ENCODE assay signal across 24 cellular contexts in the genomic region with DNA sequence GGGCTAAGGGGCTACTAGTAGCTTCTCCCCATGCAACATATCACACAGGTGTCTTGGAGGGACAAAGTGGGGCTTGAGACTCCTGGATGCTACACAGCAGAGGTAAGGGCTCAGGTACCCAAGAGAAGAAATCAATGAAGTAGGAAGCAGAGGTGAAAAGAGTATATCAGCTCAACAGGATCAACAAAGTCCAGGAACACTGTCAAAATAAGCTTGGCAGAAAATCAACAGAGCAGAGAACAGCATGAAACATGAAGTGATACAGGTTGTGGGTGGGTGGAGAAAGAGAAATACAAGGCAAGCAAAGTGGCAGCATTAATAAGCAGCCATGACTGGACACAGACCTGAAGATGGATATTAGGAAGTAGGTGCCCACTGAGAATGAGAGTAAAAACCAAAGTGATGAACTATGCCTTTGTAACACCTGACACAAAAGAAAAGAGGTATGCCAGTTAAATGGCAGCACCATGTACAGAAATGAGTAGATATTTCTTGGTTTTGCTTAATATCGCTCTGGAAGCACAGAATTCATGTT.
DNase-seq lines count a peak whose midpoint lies in the region; ATAC-seq, FAIRE-seq and TF ChIP-seq lines count a peak whose summit lies in the region.
"Had no signal": no experiment of that assay in that cellular context is flagged by ENCODE, and none has a peak within 500 bp of the region (broad histone marks: within the 10 kb centered on the region; RNA-seq: fewer than 3 reads in every experiment).

No MANE protein-coding gene starts in this region.

- H3K4me3 ChIP-seq in bronchial epithelial cell (ENCODE audit: low read depth, low read length) = no peak overlapping the region
- no peak overlapping the region for H3K4me3 ChIP-seq in thyroid gland (replicated peaks in 1 of 3)
- H3K4me3 ChIP-seq: A549; BLaER1 treated with 17β-estradiol and CSF1 and Interleukin-3, amounts not matched to agents 10 nM and 100 nM; GM12878 had no signal

- intact Hi-C loops in activated CD4-positive, alpha-beta T cell treated with anti-CD3 and anti-CD28 coated beads for 36 hours (cut with DNase I, micrococcal nuclease) = no loop called here
- intact Hi-C loops in thyroid gland (cut with DNase I) = no loop called here

- TF ChIP-seq POLR2A in thyroid gland (IDR thresholded peaks at IDR 0.05) = no peak

- no peak for ATAC-seq in activated CD4-positive, alpha-beta T cell treated with anti-CD3 and anti-CD28 coated beads for 36 hours
- ATAC-seq in left lobe of liver = peak; percentile 80
- peak; percentile 69 for ATAC-seq in stimulated activated memory B cell treated with anti-CD40 and anti-IgM and Interleukin-4, amounts not matched to agents 10 μg/mL and 1 μg/mL and 100 μg/mL, for 72 hours
- no peak for ATAC-seq in GM19395 (IDR thresholded peaks at IDR 0.05; ENCODE audit: unreplicated experiment)
- ATAC-seq: A549; CD8-positive, alpha-beta T cell; GM12878 had no signal

- TF ChIP-seq CTCF in bronchial epithelial cell (IDR thresholded peaks at IDR 0.05; ENCODE audit: insufficient read depth, low read length, severe bottlenecking) (no peak), thyroid gland (IDR thresholded peaks at IDR 0.05) (no peak)

- CTCF ChIA-PET in activated CD4-positive, alpha-beta T cell treated with anti-CD3 and anti-CD28 coated beads for 36 hours (lab: Charles Lee) = interaction anchor here (0.8 kb wide), 1 partner anchor 1502 kb away, joined by 5 read pairs; no protein-coding TSS in a partner anchor

- no peaks in the 10 kb centered on the region for H3K36me3 ChIP-seq in bronchial epithelial cell (ENCODE audit: control insufficient read depth, insufficient read depth, low read length)
- H3K36me3 ChIP-seq in thyroid gland = no peaks in the 10 kb centered on the region
- H3K36me3 ChIP-seq: BLaER1 treated with 17β-estradiol and CSF1 and Interleukin-3, amounts not matched to agents 10 nM and 100 nM had no signal

- H3K27ac ChIP-seq in thyroid gland = no peak overlapping the region
- H3K27ac ChIP-seq: 22Rv1; A549; BLaER1 treated with 17β-estradiol and CSF1 and Interleukin-3, amounts not matched to agents 10 nM and 100 nM; C4-2B had no signal

- H3K27me3 Mint-ChIP-seq in activated CD4-positive, alpha-beta T cell treated with anti-CD3 and anti-CD28 coated beads for 36 hours = no peaks in the 10 kb centered on the region
- no peaks in the 10 kb centered on the region for H3K27me3 Mint-ChIP-seq in stimulated activated memory B cell treated with anti-CD40 and anti-IgM and Interleukin-4, amounts not matched to agents 10 μg/mL and 1 μg/mL and 100 μg/mL, for 72 hours
- H3K27me3 Mint-ChIP-seq: B cell; CD4-positive, alpha-beta T cell had no signal

- no peak for DNase-seq in activated CD4-positive, alpha-beta T cell treated with anti-CD3 and anti-CD28 coated beads for 36 hours
- DNase-seq in activated CD4-positive, alpha-beta T cell treated with anti-CD3 and anti-CD28 coated beads for 4 hours = no peak
- DNase-seq in bronchial epithelial cell (ENCODE audit: low read depth) = no peak
- DNase-seq in left lobe of liver (ENCODE audit: low spot score) = no peak
- no peak for DNase-seq in EL
- no peak for DNase-seq in thyroid gland
- DNase-seq: AML-193; Caco-2; Calu3; CD4-positive, alpha-beta T cell; CD8-positive, alpha-beta T cell; DMS79 treated with DMSO at 0.1 percent for 48 hours; GDM1 had no signal

- no peaks in the 10 kb centered on the region for H3K4me1 ChIP-seq in thyroid gland
- H3K4me1 ChIP-seq: A549; BLaER1 treated with 17β-estradiol and CSF1 and Interleukin-3, amounts not matched to agents 10 nM and 100 nM; Caco-2 had no signal

- H3K27me3 ChIP-seq in bronchial epithelial cell (ENCODE audit: control insufficient read depth, insufficient read depth, low read length) (no peaks in the 10 kb centered on the region), thyroid gland (no peaks in the 10 kb centered on the region)
- H3K27me3 ChIP-seq: BLaER1 treated with 17β-estradiol and CSF1 and Interleukin-3, amounts not matched to agents 10 nM and 100 nM had no signal

- peak; percentile 28 for FAIRE-seq in bronchial epithelial cell (lab: Jason Lieb, UNC)
- FAIRE-seq: A549, D721Med, GM12878, GM12892, GM18507 had no signal

- WGBS in thyroid gland, 2 donors = 77 to 93% methylated on average over 1 of the region's 1 CpG

- no peak overlapping the region for H3K4me3 Mint-ChIP-seq in activated CD4-positive, alpha-beta T cell treated with anti-CD3 and anti-CD28 coated beads for 36 hours
- H3K4me3 Mint-ChIP-seq in stimulated activated memory B cell treated with anti-CD40 and anti-IgM and Interleukin-4, amounts not matched to agents 10 μg/mL and 1 μg/mL and 100 μg/mL, for 72 hours = no peak overlapping the region
- H3K4me3 Mint-ChIP-seq: B cell; CD4-positive, alpha-beta T cell; CD8-positive, alpha-beta T cell had no signal

- peak overlapping the region; percentile 7 for H3K27ac Mint-ChIP-seq in activated CD4-positive, alpha-beta T cell treated with anti-CD3 and anti-CD28 coated beads for 36 hours
- H3K27ac Mint-ChIP-seq in stimulated activated memory B cell treated with anti-CD40 and anti-IgM and Interleukin-4, amounts not matched to agents 10 μg/mL and 1 μg/mL and 100 μg/mL, for 72 hours = no peak overlapping the region
- H3K27ac Mint-ChIP-seq: B cell; CD4-positive, alpha-beta T cell; CD8-positive, alpha-beta T cell had no signal

- H3K36me3 Mint-ChIP-seq in activated CD4-positive, alpha-beta T cell treated with anti-CD3 and anti-CD28 coated beads for 36 hours (ENCODE audit: low read depth) = no peaks in the 10 kb centered on the region
- no peaks in the 10 kb centered on the region for H3K36me3 Mint-ChIP-seq in stimulated activated memory B cell treated with anti-CD40 and anti-IgM and Interleukin-4, amounts not matched to agents 10 μg/mL and 1 μg/mL and 100 μg/mL, for 72 hours
- H3K36me3 Mint-ChIP-seq: CD8-positive, alpha-beta T cell had no signal

- H3K9me3 ChIP-seq in thyroid gland = no peaks in the 10 kb centered on the region
- H3K9me3 ChIP-seq: A549, Caco-2 had no signal

- no peaks in the 10 kb centered on the region for H3K9me3 Mint-ChIP-seq in activated CD4-positive, alpha-beta T cell treated with anti-CD3 and anti-CD28 coated beads for 36 hours (ENCODE audit: low read depth)
- H3K9me3 Mint-ChIP-seq in stimulated activated memory B cell treated with anti-CD40 and anti-IgM and Interleukin-4, amounts not matched to agents 10 μg/mL and 1 μg/mL and 100 μg/mL, for 72 hours = peaks cover 7% of the 10 kb centered on the region
- H3K9me3 Mint-ChIP-seq: CD4-positive, alpha-beta T cell had no signal

- POLR2A ChIA-PET in activated CD4-positive, alpha-beta T cell treated with anti-CD3 and anti-CD28 coated beads for 36 hours (lab: Charles Lee) = no interaction called here

- peaks cover 2% of the 10 kb centered on the region for H3K4me1 Mint-ChIP-seq in activated CD4-positive, alpha-beta T cell treated with anti-CD3 and anti-CD28 coated beads for 36 hours
- no peaks in the 10 kb centered on the region for H3K4me1 Mint-ChIP-seq in stimulated activated memory B cell treated with anti-CD40 and anti-IgM and Interleukin-4, amounts not matched to agents 10 μg/mL and 1 μg/mL and 100 μg/mL, for 72 hours
- H3K4me1 Mint-ChIP-seq: B cell had no signal

Comparison
In these comparisons a context has a peak if more than half of its experiments do, and no peak if none do; other contexts are left out.
1. ATAC-seq: peak in left lobe of liver (single experiment) and stimulated activated memory B cell treated with anti-CD40 and anti-IgM and Interleukin-4, amounts not matched to agents 10 μg/mL and 1 μg/mL and 100 μg/mL, for 72 hours (single experiment); none in activated CD4-positive, alpha-beta T cell treated with anti-CD3 and anti-CD28 coated beads for 36 hours (single experiment) and GM19395 (single experiment).